ENCODE assay signal across 1 cellular context in genomic region chr9:112731971-112732370, GRCh38.
TF ChIP-seq lines count a peak whose summit lies in the region.

No MANE protein-coding gene starts in this region.

TF ChIP-seq in HepG2, 621 proteins besides CTCF, POLR2A, EP300 and RAD21 (continued from another document):
- TF ChIP-seq ZBTB40 (IDR thresholded peaks at IDR 0.05) (no peak), ZBTB40 (CRISPR knock-in tag; IDR thresholded peaks at IDR 0.05) (no peak), ZNF703 (CRISPR knock-in tag; IDR thresholded peaks at IDR 0.05; ENCODE audit: borderline replicate concordance) (no peak), ZBTB49 (CRISPR knock-in tag; IDR thresholded peaks at IDR 0.05; ENCODE audit: borderline replicate concordance) (no peak), ZSCAN31 (CRISPR knock-in tag; IDR thresholded peaks at IDR 0.05; ENCODE audit: low read depth) (no peak), ATM (IDR thresholded peaks at IDR 0.05; ENCODE audit: borderline replicate concordance) (no peak), MLX (CRISPR knock-in tag; IDR thresholded peaks at IDR 0.05) (no peak), HMGXB3 (CRISPR knock-in tag; IDR thresholded peaks at IDR 0.05; ENCODE audit: borderline replicate concordance) (no peak), CHD2 (IDR thresholded peaks at IDR 0.05; ENCODE audit: low read depth, low read length) (no peak), REL (CRISPR knock-in tag; conservative IDR thresholded peaks at IDR 0.05) (no peak), ZNF335 (CRISPR knock-in tag; IDR thresholded peaks at IDR 0.05) (no peak), ZBTB38 (CRISPR knock-in tag; IDR thresholded peaks at IDR 0.05) (no peak), ZNF546 (CRISPR knock-in tag; conservative IDR thresholded peaks at IDR 0.05) (no peak), SAFB2 (CRISPR knock-in tag; IDR thresholded peaks at IDR 0.05; ENCODE audit: borderline replicate concordance, low read depth) (no peak), ZNF605 (CRISPR knock-in tag; IDR thresholded peaks at IDR 0.05) (no peak)
TF ChIP-seq in HepG2: peak in this region for 98.
